18 cellular contexts compared by ENCODE assay signal in genomic region chr2:146129231-146129630, GRCh38.
DNase-seq lines count a peak whose midpoint lies in the region; ATAC-seq and TF ChIP-seq lines count a peak whose summit lies in the region.
"Had no signal": no experiment of that assay in that cellular context is flagged by ENCODE, and none has a peak within 500 bp of the region (broad histone marks: within the 10 kb centered on the region; RNA-seq: fewer than 3 reads in every experiment).

No MANE protein-coding gene starts in this region.

- H4K20me1 ChIP-seq in PC-3 (ENCODE audit: low read length) = no peaks in the 10 kb centered on the region
- H4K20me1 ChIP-seq: BLaER1 had no signal

- H3K4me3 ChIP-seq in PC-3 (ENCODE audit: low read length) = no peak overlapping the region
- no peak overlapping the region for H3K4me3 ChIP-seq in SJCRH30
- H3K4me3 ChIP-seq in epithelial cell of esophagus (ENCODE audit: low read length) = no peak overlapping the region
- H3K4me3 ChIP-seq: BLaER1, GM23338 had no signal

- ATAC-seq in PC-3 (no peak), GM18511 (IDR thresholded peaks at IDR 0.05; ENCODE audit: unreplicated experiment) (no peak)
- no peak for ATAC-seq in activated T-cell treated with anti-CD3 and anti-CD28 coated beads, Interleukin-2, amount 50 U/mL, for 4 hours
- ATAC-seq: CD8-positive, alpha-beta T cell; GM23338; HCT116 had no signal

- TF ChIP-seq CTCF in PC-3 (conservative IDR thresholded peaks at IDR 0.05; ENCODE audit: low read depth, low read length) = no peak
- no peak for TF ChIP-seq CTCF in epithelial cell of esophagus (IDR thresholded peaks at IDR 0.05; ENCODE audit: insufficient read depth, low read depth, low read length, missing control alignments)
- no peak for TF ChIP-seq CTCF in osteocyte (IDR thresholded peaks at IDR 0.05)

- H2AFZ ChIP-seq in PC-3 (ENCODE audit: low read length) = no peak overlapping the region

- no peaks in the 10 kb centered on the region for H3K79me2 ChIP-seq in PC-3 (ENCODE audit: low read length)

- H3K36me3 ChIP-seq in PC-3 (ENCODE audit: low read depth, low read length) = no peaks in the 10 kb centered on the region
- no peaks in the 10 kb centered on the region for H3K36me3 ChIP-seq in SJCRH30
- H3K36me3 ChIP-seq: BLaER1 had no signal

- POLR2A ChIA-PET in PC-3 (lab: Charles Lee; ENCODE audit: unreplicated experiment) = no interaction called here

- H3K27ac Mint-ChIP-seq in osteocyte (ENCODE audit: unreplicated experiment) = peak overlapping the region; percentile 77
- H3K27ac Mint-ChIP-seq: B cell; CD4-positive, CD25-positive, alpha-beta regulatory T cell; CD8-positive, alpha-beta T cell; GM23338 had no signal

- CTCF ChIA-PET in PC-3 (lab: Charles Lee) = no interaction called here

- H3K9me2 ChIP-seq in PC-3 (replicated peaks; ENCODE audit: low read length) = no peaks in the 10 kb centered on the region

- H3K4me3 Mint-ChIP-seq in osteocyte (ENCODE audit: unreplicated experiment) = no peak overlapping the region
- H3K4me3 Mint-ChIP-seq in activated T-cell treated with anti-CD3 and anti-CD28 coated beads, Interleukin-2, amount 50 U/mL, for 4 hours = no peak overlapping the region
- H3K4me3 Mint-ChIP-seq: B cell; CD8-positive, alpha-beta T cell; GM23338; H9 had no signal

- H3K27ac ChIP-seq in PC-3 (ENCODE audit: low read length) = no peak overlapping the region
- peak overlapping the region; percentile 80 for H3K27ac ChIP-seq in SJCRH30
- H3K27ac ChIP-seq: BLaER1, C4-2B had no signal

- H3K9me3 ChIP-seq in PC-3 (ENCODE audit: low read length) (no peaks in the 10 kb centered on the region), SJCRH30 (replicated peaks) (0 out of 2 replicates have a peak, but pooled peaks cover 3% of the 10 kb centered on the region)
- H3K9me3 ChIP-seq: BLaER1, Caco-2 had no signal

- H3K9ac ChIP-seq in PC-3 (ENCODE audit: low read length) = no peak overlapping the region
- H3K9ac ChIP-seq: BLaER1 had no signal

- peaks cover 2% of the 10 kb centered on the region for H3K36me3 Mint-ChIP-seq in osteocyte (ENCODE audit: unreplicated experiment)
- H3K36me3 Mint-ChIP-seq in activated T-cell treated with anti-CD3 and anti-CD28 coated beads, Interleukin-2, amount 50 U/mL, for 4 hours (ENCODE audit: insufficient read depth) = no peaks in the 10 kb centered on the region
- H3K36me3 Mint-ChIP-seq: CD4-positive, CD25-positive, alpha-beta regulatory T cell; CD8-positive, alpha-beta T cell had no signal

- H3K27me3 ChIP-seq in PC-3 (ENCODE audit: low read length) (no peaks in the 10 kb centered on the region), SJCRH30 (no peaks in the 10 kb centered on the region)
- H3K27me3 ChIP-seq: BLaER1 had no signal

- no peaks in the 10 kb centered on the region for H3F3A ChIP-seq in PC-3 (ENCODE audit: low read length, unreplicated experiment)

- peaks cover 12% of the 10 kb centered on the region for H3K4me1 ChIP-seq in PC-3 (ENCODE audit: insufficient read depth, low read length)
- H3K4me1 ChIP-seq in SJCRH30 = peaks cover 45% of the 10 kb centered on the region
- H3K4me1 ChIP-seq: BLaER1, Caco-2 had no signal

- H3K9me3 Mint-ChIP-seq in osteocyte (ENCODE audit: unreplicated experiment) = peaks cover 28% of the 10 kb centered on the region
- H3K9me3 Mint-ChIP-seq in activated T-cell treated with anti-CD3 and anti-CD28 coated beads, Interleukin-2, amount 50 U/mL, for 4 hours = peaks cover 6% of the 10 kb centered on the region
- H3K9me3 Mint-ChIP-seq: GM23338 had no signal

- no TSS peak for BruUV-seq in PC-3 (replicated peaks; lab: Mats Ljungman, UMichigan)

- no peaks in the 10 kb centered on the region for H3K27me3 Mint-ChIP-seq in osteocyte (ENCODE audit: unreplicated experiment)
- no peaks in the 10 kb centered on the region for H3K27me3 Mint-ChIP-seq in activated T-cell treated with anti-CD3 and anti-CD28 coated beads, Interleukin-2, amount 50 U/mL, for 4 hours (ENCODE audit: low read depth)
- H3K27me3 Mint-ChIP-seq: B cell; CD4-positive, CD25-positive, alpha-beta regulatory T cell had no signal

- DNase-seq in PC-3 = peak; percentile 25
- DNase-seq in SJCRH30 = peak in 1 of 2 experiments; percentile 27
- peak; percentile 55 for DNase-seq in epithelial cell of esophagus (ENCODE audit: low read depth)
- DNase-seq in osteocyte (ENCODE audit: extremely low spot score, unreplicated experiment) = no peak
- no peak for DNase-seq in NCI-H345 (lab: John Stamatoyannopoulos, UW)
- no peak for DNase-seq in activated T-cell treated with anti-CD3 and anti-CD28 coated beads, Interleukin-2, amount 50 U/mL, for 4 hours
- DNase-seq: Caco-2; CD4-positive, CD25-positive, alpha-beta regulatory T cell; CD8-positive, alpha-beta T cell; DMS153; DND-41; H9 had no signal

- H3K4me1 Mint-ChIP-seq in osteocyte (ENCODE audit: unreplicated experiment) = peaks cover 62% of the 10 kb centered on the region
- H3K4me1 Mint-ChIP-seq in activated T-cell treated with anti-CD3 and anti-CD28 coated beads, Interleukin-2, amount 50 U/mL, for 4 hours (ENCODE audit: low read depth) = no peaks in the 10 kb centered on the region
- H3K4me1 Mint-ChIP-seq: B cell; CD4-positive, CD25-positive, alpha-beta regulatory T cell; GM23338 had no signal

- no peak overlapping the region for H3K4me2 ChIP-seq in PC-3 (ENCODE audit: low read length)
- H3K4me2 ChIP-seq: BLaER1, GM23338 had no signal

- intact Hi-C loops in PC-3 (cut with micrococcal nuclease) = no loop called here

Comparison
In these comparisons a context has a peak if more than half of its experiments do, and no peak if none do; other contexts are left out.
1. DNase-seq: peak in PC-3 (single experiment) and epithelial cell of esophagus (single experiment); none in osteocyte (single experiment), NCI-H345 (single experiment) and activated T-cell treated with anti-CD3 and anti-CD28 coated beads, Interleukin-2, amount 50 U/mL, for 4 hours (single experiment).